In the genomic region with DNA sequence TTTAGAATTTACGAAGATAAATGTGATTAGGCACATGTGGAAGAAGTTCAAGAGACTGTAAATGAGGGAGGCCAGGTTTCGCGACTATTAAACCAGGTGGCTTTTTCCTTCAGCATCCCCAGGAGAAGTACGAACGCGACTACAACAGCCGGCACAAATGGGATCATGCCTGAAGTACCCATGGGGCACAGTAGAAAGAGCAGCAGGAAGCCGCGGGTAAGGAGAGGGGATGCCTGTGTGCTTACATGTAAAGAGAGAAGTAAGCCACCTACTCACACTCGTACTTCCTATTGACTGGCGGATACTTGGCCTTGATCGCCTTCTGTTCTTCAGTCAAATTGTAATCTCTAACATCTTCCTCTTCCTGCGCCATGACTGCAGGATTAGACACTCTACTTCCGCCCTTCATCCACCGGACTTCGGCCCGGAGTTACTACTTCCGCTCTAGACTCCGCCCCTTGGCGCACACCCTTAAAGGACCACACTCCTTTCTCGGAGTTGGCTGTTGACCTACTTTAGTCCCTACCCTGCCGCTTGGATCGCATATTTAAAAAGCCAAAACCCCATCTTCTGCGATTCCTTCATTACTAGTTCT, we compare ENCODE assay signal across 8 cellular contexts. TPM values are rescaled to one million over a fixed set of nuclear protein-coding genes. Genes with fewer than 3 reads are reported as not detected.
DNase-seq lines count a peak whose midpoint lies in the region; ATAC-seq lines count a peak whose summit lies in the region.

ZBTB8OS (minus strand) TSS at position 394 of the 595 bp plus-strand sequence; CDS start at position 373, 21 bp downstream.

- peaks cover 58% of the 10 kb centered on the region for H3K4me1 ChIP-seq in CD4-positive, CD25-positive, alpha-beta regulatory T cell (ENCODE audit: control insufficient read depth, insufficient read depth, low read length, poor library complexity, severe bottlenecking)
- peaks cover 20% of the 10 kb centered on the region for H3K4me1 ChIP-seq in effector memory CD4-positive, alpha-beta T cell (ENCODE audit: control insufficient read depth, insufficient read depth, low read length, poor library complexity, severe bottlenecking)

- peak within 1 kb of the TSS; percentile 89 to 95 (median 95) for H3K4me3 Mint-ChIP-seq in CD4-positive, CD25-positive, alpha-beta regulatory T cell

- no peaks in the 10 kb centered on the region for H3K9me3 Mint-ChIP-seq in CD4-positive, CD25-positive, alpha-beta regulatory T cell

- H3K4me1 Mint-ChIP-seq in CD4-positive, CD25-positive, alpha-beta regulatory T cell: peaks cover 11 to 75% (median 47%) of the 10 kb centered on the region in 4 donors

- no peaks in the 10 kb centered on the region for H3K27me3 ChIP-seq in CD4-positive, CD25-positive, alpha-beta regulatory T cell (ENCODE audit: control insufficient read depth, insufficient read depth, low read length)
- H3K27me3 ChIP-seq in effector memory CD4-positive, alpha-beta T cell (replicated peaks; ENCODE audit: control insufficient read depth, insufficient read depth, low read length, poor library complexity, severe bottlenecking): no peaks in the 10 kb centered on the region

- peak within 1 kb of the TSS; percentile 93 for H3K4me3 ChIP-seq in CD4-positive, CD25-positive, alpha-beta regulatory T cell (ENCODE audit: low read depth, low read length)
- H3K4me3 ChIP-seq in effector memory CD4-positive, alpha-beta T cell (ENCODE audit: insufficient read depth, low read depth, low read length, poor library complexity, severe bottlenecking): peak within 1 kb of the TSS; percentile 68

- H3K27ac Mint-ChIP-seq in CD4-positive, CD25-positive, alpha-beta regulatory T cell: peak within 1 kb of the TSS; percentile 96 to 100 (median 98)

- peaks cover 6% of the 10 kb centered on the region for H3K27me3 Mint-ChIP-seq in CD4-positive, CD25-positive, alpha-beta regulatory T cell

- DNase-seq in CD4-positive, CD25-positive, alpha-beta regulatory T cell: peak; percentile 87 to 96 (median 91)
- peak; percentile 83 for DNase-seq in HS-27A (ENCODE audit: low read depth)
- peak; percentile 30 for DNase-seq in NK-92 (lab: John Stamatoyannopoulos, UW; ENCODE audit: unreplicated experiment)
- DNase-seq in activated CD8-positive, alpha-beta memory T cell treated with anti-CD3 and anti-CD28 coated beads for 1 hour (ENCODE audit: extremely low read depth in 1 of 2, low read depth in 1 of 2): peak; percentile 77 to 79
- DNase-seq in effector memory CD4-positive, alpha-beta T cell: peak; percentile 83 to 87 (median 86)
- peak; percentile 93 to 97 for DNase-seq in lung microvascular endothelial cell (ENCODE audit: low read depth in 2 of 2)
- DNase-seq in stimulated activated CD4-positive, alpha-beta T cell treated with anti-CD3 and anti-CD28 coated beads, TNF-alpha, amount 100 ng/mL, for 48 hours (ENCODE audit: low read depth in 3 of 3): peak; percentile 76 to 85 (median 81)

- peaks cover 10% of the 10 kb centered on the region for H3K36me3 Mint-ChIP-seq in CD4-positive, CD25-positive, alpha-beta regulatory T cell

- ATAC-seq in CD4-positive, CD25-positive, alpha-beta regulatory T cell (ENCODE audit: low read depth in 2 of 2): peak; percentile 72 to 75
- peak; percentile 59 for ATAC-seq in GM19452 (IDR thresholded peaks at IDR 0.05; ENCODE audit: unreplicated experiment)

- H3K27ac ChIP-seq in CD4-positive, CD25-positive, alpha-beta regulatory T cell (ENCODE audit: insufficient read depth, low read length, poor library complexity, severe bottlenecking): peak within 1 kb of the TSS; percentile 99
- peak within 1 kb of the TSS; percentile 92 for H3K27ac ChIP-seq in effector memory CD4-positive, alpha-beta T cell (ENCODE audit: insufficient read depth, low read length, poor library complexity, severe bottlenecking)

- H3K9me3 ChIP-seq in CD4-positive, CD25-positive, alpha-beta regulatory T cell (ENCODE audit: control insufficient read depth in 2 of 2, low read length in 2 of 2): no peaks in the 10 kb centered on the region
- H3K9me3 ChIP-seq in effector memory CD4-positive, alpha-beta T cell (ENCODE audit: control insufficient read depth, low read length): no peaks in the 10 kb centered on the region

- H3K36me3 ChIP-seq in CD4-positive, CD25-positive, alpha-beta regulatory T cell (ENCODE audit: control insufficient read depth, insufficient read depth, low read length): peaks cover 24% of the 10 kb centered on the region
- peaks cover under 1% of the 10 kb centered on the region for H3K36me3 ChIP-seq in effector memory CD4-positive, alpha-beta T cell (ENCODE audit: control insufficient read depth, insufficient read depth, low read length)

RNA-seq across cellular contexts. Expression of gene ZBTB8OS, which starts in this region (rescaled TPM):
- 40.8 TPM for total RNA-seq in CD4-positive, CD25-positive, alpha-beta regulatory T cell
- polyA plus RNA-seq in CD4-positive, CD25-positive, alpha-beta regulatory T cell: 100 to 1,000 TPM in 1 of 4 donors, 10 to 100 TPM in 3; 72.9 to 117 (median 89.0) TPM
- 24.6 and 25.8 TPM in 2 replicates for total RNA-seq in lung microvascular endothelial cell

Comparison
In these comparisons a context has a peak if more than half of its experiments do, and no peak if none do; other contexts are left out.
1. Peak in every context shown above with its lines: DNase-seq, ATAC-seq, H3K4me3 ChIP-seq and H3K27ac ChIP-seq.
2. DNase-seq: peak in every context shown above with its lines; median percentile 95 in lung microvascular endothelial cell; 91 in CD4-positive, CD25-positive, alpha-beta regulatory T cell; 86 in effector memory CD4-positive, alpha-beta T cell; 83 in HS-27A; 81 in stimulated activated CD4-positive, alpha-beta T cell treated with anti-CD3 and anti-CD28 coated beads, TNF-alpha, amount 100 ng/mL, for 48 hours; 78 in activated CD8-positive, alpha-beta memory T cell treated with anti-CD3 and anti-CD28 coated beads for 1 hour; 30 in NK-92.